ENCODE assay signal across 17 cellular contexts in the genomic region with DNA sequence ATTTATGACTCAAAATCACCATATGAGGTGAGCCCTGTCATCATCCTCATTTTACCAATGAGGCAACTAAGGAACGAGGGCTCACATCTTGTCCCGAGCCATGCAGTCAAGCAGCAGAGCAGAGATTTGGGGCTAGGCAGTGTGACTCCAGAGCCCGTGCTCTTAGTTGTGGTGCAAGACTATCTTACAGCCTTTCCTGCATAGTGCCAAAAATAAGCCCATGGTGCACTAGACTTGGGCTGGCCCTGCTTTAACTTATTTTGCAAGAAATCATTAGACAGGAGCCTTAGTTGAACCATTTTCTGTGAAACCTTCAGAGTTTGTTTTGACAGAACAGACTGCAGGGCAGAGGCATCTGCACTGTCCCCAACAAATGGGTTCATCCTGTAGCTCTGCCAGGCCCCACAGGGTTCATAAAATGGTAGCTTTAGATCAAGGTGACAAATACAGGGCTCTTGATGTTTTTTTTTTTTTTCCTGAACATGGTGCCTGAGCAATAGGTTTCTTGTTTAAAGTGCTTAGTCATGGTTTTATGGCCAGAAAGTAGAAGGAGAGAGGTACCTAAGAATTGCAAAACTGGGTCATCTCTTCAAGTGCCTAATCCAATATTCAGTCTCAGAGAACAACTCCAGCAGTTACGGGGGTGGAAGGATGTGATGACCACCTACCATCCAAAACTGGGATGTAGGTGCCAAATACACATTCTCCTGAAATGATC. TPM values are rescaled to one million over a fixed set of nuclear protein-coding genes. Genes with fewer than 3 reads are reported as not detected.
A peak's percentile ranks its signal among the peaks of the same experiment; 100 is the strongest.
DNase-seq lines count a peak whose midpoint lies in the region; ATAC-seq lines count a peak whose summit lies in the region.
"Had no signal": no experiment of that assay in that cellular context is flagged by ENCODE, and none has a peak within 500 bp of the region (broad histone marks: within the 10 kb centered on the region; RNA-seq: fewer than 3 reads in every experiment).

No MANE protein-coding gene starts in this region.

- no peaks in the 10 kb centered on the region for H3K27me3 Mint-ChIP-seq in activated naive CD8-positive, alpha-beta T cell
- H3K27me3 Mint-ChIP-seq in activated naive CD8-positive, alpha-beta T cell treated with anti-CD3 and anti-CD28 coated beads for 36 hours = no peaks in the 10 kb centered on the region
- H3K27me3 Mint-ChIP-seq in activated T-helper 17 cell treated with anti-CD3 and anti-CD28 coated beads, Interleukin-2, amount 50 U/mL, for 72 hours = no peaks in the 10 kb centered on the region

- DNase-seq in activated naive CD8-positive, alpha-beta T cell treated with anti-CD3 and anti-CD28 coated beads for 36 hours = no peak
- DNase-seq in kidney tubule cell (ENCODE audit: low spot score) (peak; percentile 36), NCI-H748 (lab: John Stamatoyannopoulos, UW; ENCODE audit: unreplicated experiment) (no peak), iPS-NIHi11 (ENCODE audit: low spot score) (no peak), SIG-M5 treated with dmso at 0.1 percent for 504 hours (lab: John Stamatoyannopoulos, UW; ENCODE audit: unreplicated experiment) (no peak)
- no peak for DNase-seq in activated CD4-positive, CD25-positive, alpha-beta regulatory T cell treated with anti-CD3 and anti-CD28 coated beads, Interleukin-2, amount 50 U/mL, for 72 hours
- DNase-seq: activated CD4-positive, alpha-beta T cell treated with anti-CD3 and anti-CD28 coated beads, Interleukin-2, amount 50 U/mL, for 1 hour; activated effector memory CD4-positive, alpha-beta T cell treated with anti-CD3 and anti-CD28 coated beads, Interleukin-2, amount 50 U/mL, for 16 hours; brain microvascular endothelial cell; DMS79 treated with DMSO at 0.1 percent for 48 hours; effector CD4-positive, alpha-beta T cell; NCI-H2029; occipital lobe; SHP77 treated with DMSO at 0.1 percent for 48 hours; stimulated activated naive CD8-positive, alpha-beta T cell treated with anti-CD3 and anti-CD28 coated beads, Interleukin-15, Interleukin-2, amounts not matched to agents 100 U/mL and 50 U/mL, for 24 hours had no signal

- peaks cover 2% of the 10 kb centered on the region for H3K36me3 Mint-ChIP-seq in activated naive CD8-positive, alpha-beta T cell
- no peaks in the 10 kb centered on the region for H3K36me3 Mint-ChIP-seq in activated naive CD8-positive, alpha-beta T cell treated with anti-CD3 and anti-CD28 coated beads for 36 hours
- H3K36me3 Mint-ChIP-seq in activated T-helper 17 cell treated with anti-CD3 and anti-CD28 coated beads, Interleukin-2, amount 50 U/mL, for 72 hours (ENCODE audit: low read depth) = peaks cover 14% of the 10 kb centered on the region

- peak overlapping the region; percentile 73 for H3K27ac Mint-ChIP-seq in activated naive CD8-positive, alpha-beta T cell
- no peak overlapping the region for H3K27ac Mint-ChIP-seq in activated naive CD8-positive, alpha-beta T cell treated with anti-CD3 and anti-CD28 coated beads for 36 hours
- H3K27ac Mint-ChIP-seq in activated T-helper 17 cell treated with anti-CD3 and anti-CD28 coated beads, Interleukin-2, amount 50 U/mL, for 72 hours = peak overlapping the region; percentile 68

- H3K9me3 Mint-ChIP-seq in activated naive CD8-positive, alpha-beta T cell (ENCODE audit: low read depth) = no peaks in the 10 kb centered on the region
- H3K9me3 Mint-ChIP-seq in activated naive CD8-positive, alpha-beta T cell treated with anti-CD3 and anti-CD28 coated beads for 36 hours = no peaks in the 10 kb centered on the region
- H3K9me3 Mint-ChIP-seq in activated T-helper 17 cell treated with anti-CD3 and anti-CD28 coated beads, Interleukin-2, amount 50 U/mL, for 72 hours = no peaks in the 10 kb centered on the region

- ATAC-seq in activated T-helper 17 cell treated with anti-CD3 and anti-CD28 coated beads, Interleukin-2, amount 50 U/mL, for 72 hours (replicated peaks) = peak; percentile 49
- ATAC-seq: stimulated activated naive CD8-positive, alpha-beta T cell treated with anti-CD3 and anti-CD28 coated beads, Interleukin-15, Interleukin-2, amounts not matched to agents 100 U/mL and 50 U/mL, for 24 hours had no signal

- no peak overlapping the region for H3K4me3 Mint-ChIP-seq in activated naive CD8-positive, alpha-beta T cell
- H3K4me3 Mint-ChIP-seq in activated naive CD8-positive, alpha-beta T cell treated with anti-CD3 and anti-CD28 coated beads for 36 hours = no peak overlapping the region
- H3K4me3 Mint-ChIP-seq in activated T-helper 17 cell treated with anti-CD3 and anti-CD28 coated beads, Interleukin-2, amount 50 U/mL, for 72 hours = peak overlapping the region; percentile 70

- H3K4me1 Mint-ChIP-seq in activated naive CD8-positive, alpha-beta T cell (ENCODE audit: low read depth) = peaks cover 68% of the 10 kb centered on the region
- peaks cover 68% of the 10 kb centered on the region for H3K4me1 Mint-ChIP-seq in activated naive CD8-positive, alpha-beta T cell treated with anti-CD3 and anti-CD28 coated beads for 36 hours
- H3K4me1 Mint-ChIP-seq in activated T-helper 17 cell treated with anti-CD3 and anti-CD28 coated beads, Interleukin-2, amount 50 U/mL, for 72 hours = peaks cover 56% of the 10 kb centered on the region

RNA-seq across cellular contexts. Expression of gene BMAL1, which starts 56.6 kb away (rescaled TPM):
- 10 to 100 TPM; 12.2 to 13.6 TPM for total RNA-seq in activated naive CD8-positive, alpha-beta T cell treated with anti-CD3 and anti-CD28 coated beads for 36 hours
- 10 to 100 TPM; 41.6 to 44.7 TPM for total RNA-seq in activated T-helper 17 cell treated with anti-CD3 and anti-CD28 coated beads, Interleukin-2, amount 50 U/mL, for 72 hours
